In genomic region chr6:31351734-31352496, GRCh38 we compare ENCODE assay signal across 1 cellular context.
TF ChIP-seq lines count a peak whose summit lies in the region.

No MANE protein-coding gene starts in this region.

TF ChIP-seq in GM12878, 131 proteins besides CTCF, POLR2A, EP300 and RAD21 (continued from another document):
- TF ChIP-seq USF2 (IDR thresholded peaks at IDR 0.05; ENCODE audit: borderline replicate concordance, low read depth, low read length): no peak
- TF ChIP-seq SREBF1 (IDR thresholded peaks at IDR 0.05; ENCODE audit: low read length): no peak
- no peak for TF ChIP-seq KDM1A (IDR thresholded peaks at IDR 0.05; ENCODE audit: borderline replicate concordance)
- TF ChIP-seq MTA3 (IDR thresholded peaks at IDR 0.05; ENCODE audit: borderline replicate concordance, low read length): peak; percentile 85; the same call in 1 of the 2 replicates
- TF ChIP-seq EED (IDR thresholded peaks at IDR 0.05; ENCODE audit: low read depth): peak; percentile 21; the same call in 1 of the 2 replicates
- peak; percentile 44 for TF ChIP-seq POLR2AphosphoS2 (IDR thresholded peaks at IDR 0.05; ENCODE audit: low read depth, low read length)
- TF ChIP-seq SMAD5 (IDR thresholded peaks at IDR 0.05; ENCODE audit: low read depth): peak; percentile 31; the same call in 1 of the 2 replicates
- TF ChIP-seq EGR1 (IDR thresholded peaks at IDR 0.05; ENCODE audit: borderline replicate concordance in 1 of 2, low read depth in 2 of 2, low read length in 2 of 2): 0 out of 3 replicates have a peak, but pooled peaks of 1 of the 2 experiments have one; percentile 2
- no peak for TF ChIP-seq IKZF1 (conservative IDR thresholded peaks at IDR 0.05)
- peak; percentile 31 for TF ChIP-seq NFIC (IDR thresholded peaks at IDR 0.05; ENCODE audit: low read depth, low read length)
- TF ChIP-seq PML (IDR thresholded peaks at IDR 0.05; ENCODE audit: low read length): peak; percentile 0; the same call in 1 of the 2 replicates
- TF ChIP-seq, protein P1, sequence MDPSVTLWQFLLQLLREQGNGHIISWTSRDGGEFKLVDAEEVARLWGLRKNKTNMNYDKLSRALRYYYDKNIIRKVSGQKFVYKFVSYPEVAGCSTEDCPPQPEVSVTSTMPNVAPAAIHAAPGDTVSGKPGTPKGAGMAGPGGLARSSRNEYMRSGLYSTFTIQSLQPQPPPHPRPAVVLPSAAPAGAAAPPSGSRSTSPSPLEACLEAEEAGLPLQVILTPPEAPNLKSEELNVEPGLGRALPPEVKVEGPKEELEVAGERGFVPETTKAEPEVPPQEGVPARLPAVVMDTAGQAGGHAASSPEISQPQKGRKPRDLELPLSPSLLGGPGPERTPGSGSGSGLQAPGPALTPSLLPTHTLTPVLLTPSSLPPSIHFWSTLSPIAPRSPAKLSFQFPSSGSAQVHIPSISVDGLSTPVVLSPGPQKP (IDR thresholded peaks at IDR 0.05; ENCODE audit: low read depth, low read length): no peak
- no peak for TF ChIP-seq PAX5 (IDR thresholded peaks at IDR 0.05; ENCODE audit: borderline replicate concordance, low read depth, low read length)
- TF ChIP-seq USF1 (IDR thresholded peaks at IDR 0.05; ENCODE audit: borderline replicate concordance, extremely low read length, insufficient read depth, low read depth, low read length): no peak
- peak; percentile 25 for TF ChIP-seq BCL3 (IDR thresholded peaks at IDR 0.05; ENCODE audit: borderline replicate concordance, insufficient read depth, low read depth, low read length, poor library complexity, severe bottlenecking)
- TF ChIP-seq BACH1 (IDR thresholded peaks at IDR 0.05; ENCODE audit: borderline replicate concordance): peak; percentile 33; the same call in 1 of the 2 replicates
- TF ChIP-seq CBFB (IDR thresholded peaks at IDR 0.05; ENCODE audit: low read depth): no peak
- TF ChIP-seq POLR2AphosphoS5 (IDR thresholded peaks at IDR 0.05; ENCODE audit: low read length): peak; percentile 84
- no peak for TF ChIP-seq ZNF217 (IDR thresholded peaks at IDR 0.05)
- TF ChIP-seq MEF2A (IDR thresholded peaks at IDR 0.05; ENCODE audit: insufficient read depth, low read depth, low read length): no peak
